ENCODE assay signal across 20 cellular contexts in the genomic region with DNA sequence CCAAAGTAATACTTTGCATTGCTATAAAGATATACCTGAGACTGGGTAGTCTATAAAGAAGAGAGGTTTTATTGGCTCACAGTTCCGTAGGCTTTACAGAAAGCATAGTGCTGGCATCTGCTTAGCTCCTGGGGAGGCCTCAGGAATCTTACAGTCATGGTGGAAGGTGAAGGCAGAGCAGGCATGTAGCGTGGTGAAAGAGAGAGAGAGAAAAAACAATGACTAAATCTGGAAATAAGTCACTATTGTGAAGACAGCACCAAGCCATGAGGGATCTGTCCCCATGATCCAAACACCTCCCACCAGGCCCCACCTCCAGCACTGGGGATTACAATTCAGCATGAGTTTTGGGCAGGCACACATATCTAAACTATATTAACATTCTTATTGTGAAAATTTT. TPM values are rescaled to one million over a fixed set of nuclear protein-coding genes. Genes with fewer than 3 reads are reported as not detected.
A peak's percentile ranks its signal among the peaks of the same experiment; 100 is the strongest.
DNase-seq lines count a peak whose midpoint lies in the region; ATAC-seq and TF ChIP-seq lines count a peak whose summit lies in the region.
"Had no signal": no experiment of that assay in that cellular context is flagged by ENCODE, and none has a peak within 500 bp of the region (broad histone marks: within the 10 kb centered on the region; RNA-seq: fewer than 3 reads in every experiment).

No MANE protein-coding gene starts in this region.

- H3F3A ChIP-seq in MM.1S (ENCODE audit: insufficient read depth, low read length) = no peaks in the 10 kb centered on the region

- peaks cover 86% of the 10 kb centered on the region for H3K4me1 ChIP-seq in CD4-positive, alpha-beta memory T cell (ENCODE audit: insufficient read depth, low read length)
- H3K4me1 ChIP-seq in naive thymus-derived CD4-positive, alpha-beta T cell (ENCODE audit: control insufficient read depth in 2 of 2, insufficient read depth in 2 of 2, low read length in 2 of 2) = peaks cover 75 to 77% of the 10 kb centered on the region in 2 donors
- H3K4me1 ChIP-seq in MM.1S (ENCODE audit: low read length) = no peaks in the 10 kb centered on the region

- no peaks in the 10 kb centered on the region for H3K9me2 ChIP-seq in MM.1S (replicated peaks; ENCODE audit: insufficient read depth, low read length)

- H3K27me3 ChIP-seq in CD4-positive, alpha-beta memory T cell (ENCODE audit: insufficient read depth, low read length) = no peaks in the 10 kb centered on the region
- H3K27me3 ChIP-seq in naive thymus-derived CD4-positive, alpha-beta T cell (ENCODE audit: control insufficient read depth in 2 of 2, insufficient read depth in 2 of 2, low read length in 2 of 2) = no peaks in the 10 kb centered on the region
- H3K27me3 ChIP-seq in MM.1S (replicated peaks; ENCODE audit: insufficient read depth, low read length) = no peaks in the 10 kb centered on the region

- POLR2A ChIA-PET in CD4-positive, alpha-beta memory T cell (lab: Charles Lee; ENCODE audit: partially characterized antibody) = interaction anchor here (1.6 to 10.1 kb wide), 11 partner anchors 17 to 383 kb away, joined by 5 to 335 read pairs (median 15); partner anchors contain the start of genes S1PR1 and SLC30A7
- POLR2A ChIA-PET in activated CD4-positive, alpha-beta memory T cell treated with anti-CD3 and anti-CD28 coated beads for 36 hours (lab: Charles Lee) = interaction anchor here (0.8 kb wide), 1 partner anchor 28 kb away, joined by 3 read pairs; no protein-coding TSS in a partner anchor
- POLR2A ChIA-PET in naive thymus-derived CD4-positive, alpha-beta T cell (lab: Charles Lee) = interaction anchor here (0.8 to 10.1 kb wide), 10 partner anchors 9 to 384 kb away, joined by 3 to 231 read pairs (median 9); partner anchors contain the start of gene S1PR1

- no peak for DNase-seq in activated T-cell treated with anti-CD3 and anti-CD28 coated beads, Interleukin-2, amount 50 U/mL, for 72 hours
- DNase-seq in activated T-cell treated with anti-CD3 and anti-CD28 coated beads for 4 hours (no peak), chondrocyte (ENCODE audit: low spot score) (no peak), MM.1S (no peak)
- DNase-seq in CD4-positive, alpha-beta memory T cell = no peak
- peak; percentile 16 for DNase-seq in activated CD4-positive, alpha-beta memory T cell treated with anti-CD3 and anti-CD28 coated beads for 36 hours
- no peak for DNase-seq in naive thymus-derived CD4-positive, alpha-beta T cell
- DNase-seq: ACHN; AML-193; DMS79; GM23248; HCEC 1CT; MV-4-11; NCI-H1417 treated with DMSO at 0.1 percent for 48 hours; NCI-H2029 treated with DMSO at 0.1 percent for 48 hours; NCI-H2171 treated with DMSO at 0.1 percent for 48 hours; NCI-H446 treated with DMSO at 0.1 percent for 48 hours; NK-92 treated with Interleukin-12 subunit alpha and Interleukin-12 subunit beta, amount 100 ng/mL, for 24 hours; SHP77 had no signal

- peak overlapping the region; percentile 18 to 38 for H3K4me3 Mint-ChIP-seq in activated T-cell treated with anti-CD3 and anti-CD28 coated beads, Interleukin-2, amount 50 U/mL, for 72 hours
- peak overlapping the region in 5 of 8 donors; percentile 58 to 73 (median 61) for H3K4me3 Mint-ChIP-seq in CD4-positive, alpha-beta memory T cell
- no peak overlapping the region for H3K4me3 Mint-ChIP-seq in activated CD4-positive, alpha-beta memory T cell treated with anti-CD3 and anti-CD28 coated beads for 36 hours
- peak overlapping the region in 6 of 10 donors; percentile 15 to 48 (median 36) for H3K4me3 Mint-ChIP-seq in naive thymus-derived CD4-positive, alpha-beta T cell
- no peak overlapping the region for H3K4me3 Mint-ChIP-seq in chondrocyte (ENCODE audit: unreplicated experiment)

- H3K27ac Mint-ChIP-seq in activated T-cell treated with anti-CD3 and anti-CD28 coated beads, Interleukin-2, amount 50 U/mL, for 72 hours = peak overlapping the region; percentile 79
- no peak overlapping the region for H3K27ac Mint-ChIP-seq in CD4-positive, alpha-beta memory T cell
- peak overlapping the region; percentile 46 for H3K27ac Mint-ChIP-seq in activated CD4-positive, alpha-beta memory T cell treated with anti-CD3 and anti-CD28 coated beads for 36 hours
- peak overlapping the region in 1 of 9 donors; percentile 73 for H3K27ac Mint-ChIP-seq in naive thymus-derived CD4-positive, alpha-beta T cell
- no peak overlapping the region for H3K27ac Mint-ChIP-seq in chondrocyte (ENCODE audit: unreplicated experiment)

- TF ChIP-seq CTCF in chondrocyte (IDR thresholded peaks at IDR 0.05) (no peak), MM.1S (IDR thresholded peaks at IDR 0.05; ENCODE audit: low read length) (no peak)

- no peaks in the 10 kb centered on the region for H3K9me3 ChIP-seq in CD4-positive, alpha-beta memory T cell (ENCODE audit: control insufficient read depth in 1 of 2, low read length in 2 of 2)
- no peaks in the 10 kb centered on the region for H3K9me3 ChIP-seq in naive thymus-derived CD4-positive, alpha-beta T cell (ENCODE audit: control insufficient read depth in 2 of 3, low read length in 3 of 3)
- no peaks in the 10 kb centered on the region for H3K9me3 ChIP-seq in MM.1S (replicated peaks; ENCODE audit: insufficient read depth, low read length)

- H3K4me1 Mint-ChIP-seq in activated T-cell treated with anti-CD3 and anti-CD28 coated beads, Interleukin-2, amount 50 U/mL, for 72 hours (ENCODE audit: low read depth) = peaks cover 52% of the 10 kb centered on the region
- peaks cover 29 to 60% (median 42%) of the 10 kb centered on the region in 4 donors for H3K4me1 Mint-ChIP-seq in CD4-positive, alpha-beta memory T cell
- peaks cover 60% of the 10 kb centered on the region for H3K4me1 Mint-ChIP-seq in activated CD4-positive, alpha-beta memory T cell treated with anti-CD3 and anti-CD28 coated beads for 36 hours (ENCODE audit: low read depth)
- peaks cover 23 to 56% (median 30%) of the 10 kb centered on the region in 7 donors for H3K4me1 Mint-ChIP-seq in naive thymus-derived CD4-positive, alpha-beta T cell
- H3K4me1 Mint-ChIP-seq in chondrocyte (ENCODE audit: low read depth) = peaks cover 4% of the 10 kb centered on the region

- no peak overlapping the region for H3K4me2 ChIP-seq in MM.1S (ENCODE audit: low read depth, low read length)

- H3K4me3 ChIP-seq in CD4-positive, alpha-beta memory T cell (ENCODE audit: low read length in 2 of 2) = no peak overlapping the region
- peak overlapping the region; percentile 1 for H3K4me3 ChIP-seq in naive thymus-derived CD4-positive, alpha-beta T cell (ENCODE audit: low read length)
- H3K4me3 ChIP-seq in MM.1S (ENCODE audit: low read length) = no peak overlapping the region
- H3K4me3 ChIP-seq: GM23248 had no signal

- no peak for ATAC-seq in activated T-cell treated with anti-CD3 and anti-CD28 coated beads, Interleukin-2, amount 50 U/mL, for 72 hours (replicated peaks in 1 of 2)
- no peak for ATAC-seq in naive thymus-derived CD4-positive, alpha-beta T cell
- no peak for ATAC-seq in HG02970 (IDR thresholded peaks at IDR 0.05; ENCODE audit: low FRiP score, unreplicated experiment)

- no peak overlapping the region for H2AFZ ChIP-seq in MM.1S (ENCODE audit: low read length)
- H2AFZ ChIP-seq: GM23248 had no signal

- intact Hi-C loops in CD4-positive, alpha-beta memory T cell (cut with micrococcal nuclease) = loop anchor here (2.0 to 5.0 kb wide), 2 partner anchors 36 to 187 kb away; no protein-coding TSS in a partner anchor
- intact Hi-C loops in activated CD4-positive, alpha-beta memory T cell treated with anti-CD3 and anti-CD28 coated beads for 36 hours (cut with micrococcal nuclease) = loop anchor here (2.0 to 5.0 kb wide), 3 partner anchors 27 to 81 kb away; partner anchors contain the start of gene SLC30A7
- intact Hi-C loops in naive thymus-derived CD4-positive, alpha-beta T cell (cut with micrococcal nuclease) = loop anchor here (2.0 to 10.0 kb wide), 3 partner anchors 187 to 639 kb away; no protein-coding TSS in a partner anchor

- H3K27me3 Mint-ChIP-seq in activated T-cell treated with anti-CD3 and anti-CD28 coated beads, Interleukin-2, amount 50 U/mL, for 72 hours (ENCODE audit: low read depth) = no peaks in the 10 kb centered on the region
- no peaks in the 10 kb centered on the region for H3K27me3 Mint-ChIP-seq in CD4-positive, alpha-beta memory T cell
- H3K27me3 Mint-ChIP-seq in activated CD4-positive, alpha-beta memory T cell treated with anti-CD3 and anti-CD28 coated beads for 36 hours = no peaks in the 10 kb centered on the region
- H3K27me3 Mint-ChIP-seq in naive thymus-derived CD4-positive, alpha-beta T cell = no peaks in the 10 kb centered on the region
- no peaks in the 10 kb centered on the region for H3K27me3 Mint-ChIP-seq in chondrocyte (ENCODE audit: low read depth)

- H3K36me3 ChIP-seq in CD4-positive, alpha-beta memory T cell (ENCODE audit: insufficient read depth, low read length) = no peaks in the 10 kb centered on the region
- no peaks in the 10 kb centered on the region for H3K36me3 ChIP-seq in naive thymus-derived CD4-positive, alpha-beta T cell (ENCODE audit: control insufficient read depth in 2 of 3, insufficient read depth in 3 of 3, low read length in 3 of 3)
- H3K36me3 ChIP-seq in MM.1S (replicated peaks; ENCODE audit: insufficient read depth, low read length) = no peaks in the 10 kb centered on the region

- peaks cover 11 to 13% of the 10 kb centered on the region in 2 donors for H3K36me3 Mint-ChIP-seq in activated T-cell treated with anti-CD3 and anti-CD28 coated beads, Interleukin-2, amount 50 U/mL, for 72 hours (ENCODE audit: insufficient read depth in 2 of 2)
- peaks cover 20 to 22% of the 10 kb centered on the region in 2 donors for H3K36me3 Mint-ChIP-seq in CD4-positive, alpha-beta memory T cell
- H3K36me3 Mint-ChIP-seq in activated CD4-positive, alpha-beta memory T cell treated with anti-CD3 and anti-CD28 coated beads for 36 hours = peaks cover 38% of the 10 kb centered on the region
- peaks cover 7 to 30% (median 15%) of the 10 kb centered on the region in 5 donors for H3K36me3 Mint-ChIP-seq in naive thymus-derived CD4-positive, alpha-beta T cell
- peaks cover 25% of the 10 kb centered on the region for H3K36me3 Mint-ChIP-seq in chondrocyte (ENCODE audit: low read depth)

- CTCF ChIA-PET in CD4-positive, alpha-beta memory T cell (lab: Charles Lee; ENCODE audit: partially characterized antibody) = interaction anchor here (1.6 to 7.8 kb wide), 4 partner anchors 311 to 432 kb away, joined by 5 to 133 read pairs (median 70); partner anchors contain the start of gene S1PR1
- CTCF ChIA-PET in activated CD4-positive, alpha-beta memory T cell treated with anti-CD3 and anti-CD28 coated beads for 36 hours (lab: Charles Lee) = interaction anchor here (1.0 to 6.2 kb wide), 3 partner anchors 312 to 365 kb away, joined by 3 to 63 read pairs (median 5); no protein-coding TSS in a partner anchor
- CTCF ChIA-PET in naive thymus-derived CD4-positive, alpha-beta T cell (lab: Charles Lee) = interaction anchor here (1.1 to 7.8 kb wide), 5 partner anchors 16 to 432 kb away, joined by 3 to 88 read pairs (median 10); partner anchors contain the start of gene S1PR1

- no peak overlapping the region for H3K9ac ChIP-seq in MM.1S (ENCODE audit: low read length)
- H3K9ac ChIP-seq: GM23248 had no signal

- no peaks in the 10 kb centered on the region for H4K20me1 ChIP-seq in MM.1S (ENCODE audit: insufficient read depth, low read length)

- H3K9me3 Mint-ChIP-seq in activated T-cell treated with anti-CD3 and anti-CD28 coated beads, Interleukin-2, amount 50 U/mL, for 72 hours = peaks cover 6 to 8% of the 10 kb centered on the region in 2 donors
- H3K9me3 Mint-ChIP-seq in CD4-positive, alpha-beta memory T cell = peaks cover 0 to 2% (median 0%) of the 10 kb centered on the region in 8 donors
- H3K9me3 Mint-ChIP-seq in activated CD4-positive, alpha-beta memory T cell treated with anti-CD3 and anti-CD28 coated beads for 36 hours = peaks cover 14% of the 10 kb centered on the region
- peaks cover 0 to 7% (median 0%) of the 10 kb centered on the region in 11 donors for H3K9me3 Mint-ChIP-seq in naive thymus-derived CD4-positive, alpha-beta T cell
- peaks cover 2% of the 10 kb centered on the region for H3K9me3 Mint-ChIP-seq in chondrocyte (ENCODE audit: low read depth)

- peak overlapping the region; percentile 50 for H3K27ac ChIP-seq in CD4-positive, alpha-beta memory T cell (ENCODE audit: low read depth, low read length)
- peak overlapping the region; percentile 74 for H3K27ac ChIP-seq in naive thymus-derived CD4-positive, alpha-beta T cell (ENCODE audit: low read depth, low read length)
- H3K27ac ChIP-seq in MM.1S (ENCODE audit: low read length) = no peak overlapping the region
- H3K27ac ChIP-seq: GM23248 had no signal

- H3K79me2 ChIP-seq in MM.1S (ENCODE audit: low read length) = no peaks in the 10 kb centered on the region

RNA-seq across cellular contexts. Expression of gene SLC30A7, which starts 30.4 kb away (rescaled TPM):
- total RNA-seq in activated T-cell treated with anti-CD3 and anti-CD28 coated beads, Interleukin-2, amount 50 U/mL, for 72 hours = 10 to 100 TPM; 39.3 to 48.7 TPM
- total RNA-seq in CD4-positive, alpha-beta memory T cell = 10 to 100 TPM; 54.9 TPM
- polyA plus RNA-seq in CD4-positive, alpha-beta memory T cell = 10 to 100 TPM; 11.3 to 14.5 TPM
- total RNA-seq in activated CD4-positive, alpha-beta memory T cell treated with anti-CD3 and anti-CD28 coated beads for 36 hours = 10 to 100 TPM; 40.0 to 43.4 TPM
- 10 to 100 TPM; 29.9 to 44.5 (median 38.8) TPM for total RNA-seq in naive thymus-derived CD4-positive, alpha-beta T cell
- polyA plus RNA-seq in naive thymus-derived CD4-positive, alpha-beta T cell = 10 to 100 TPM in 1 of 2 donors, 1 to 10 TPM in 1; 9.0 to 12.9 TPM
- total RNA-seq in chondrocyte = 46.1 to 49.5 TPM (median 46.2 TPM) in 3 replicates

RNA-seq across cellular contexts. Expression of gene EXTL2, which starts 31.6 kb away (rescaled TPM):
- 1 to 10 TPM; 4.0 to 4.9 TPM for total RNA-seq in activated T-cell treated with anti-CD3 and anti-CD28 coated beads, Interleukin-2, amount 50 U/mL, for 72 hours
- total RNA-seq in CD4-positive, alpha-beta memory T cell = 1 to 10 TPM; 2.5 to 4.2 TPM
- 1 to 10 TPM; 1.5 to 2.6 TPM for polyA plus RNA-seq in CD4-positive, alpha-beta memory T cell
- total RNA-seq in activated CD4-positive, alpha-beta memory T cell treated with anti-CD3 and anti-CD28 coated beads for 36 hours = 1 to 10 TPM; 3.0 to 3.9 TPM
- total RNA-seq in naive thymus-derived CD4-positive, alpha-beta T cell = 1 to 10 TPM; 1.5 to 4.6 (median 3.2) TPM
- polyA plus RNA-seq in naive thymus-derived CD4-positive, alpha-beta T cell = 1 to 10 TPM; 2.3 to 3.7 TPM
- total RNA-seq in chondrocyte = 24.7 to 36.1 TPM (median 26.0 TPM) in 3 replicates

Comparison
In these comparisons a context has a peak if more than half of its experiments do, and no peak if none do; other contexts are left out.
1. H3K27ac Mint-ChIP-seq: peak in activated T-cell treated with anti-CD3 and anti-CD28 coated beads, Interleukin-2, amount 50 U/mL, for 72 hours (single experiment) and activated CD4-positive, alpha-beta memory T cell treated with anti-CD3 and anti-CD28 coated beads for 36 hours (single experiment); none in CD4-positive, alpha-beta memory T cell (0 of 7) and chondrocyte (single experiment).
2. H3K4me3 Mint-ChIP-seq: peak in activated T-cell treated with anti-CD3 and anti-CD28 coated beads, Interleukin-2, amount 50 U/mL, for 72 hours (2 of 2), CD4-positive, alpha-beta memory T cell (5 of 8) and naive thymus-derived CD4-positive, alpha-beta T cell (6 of 10); none in activated CD4-positive, alpha-beta memory T cell treated with anti-CD3 and anti-CD28 coated beads for 36 hours (single experiment) and chondrocyte (single experiment).